ENCODE assay signal across 20 cellular contexts in the genomic region with DNA sequence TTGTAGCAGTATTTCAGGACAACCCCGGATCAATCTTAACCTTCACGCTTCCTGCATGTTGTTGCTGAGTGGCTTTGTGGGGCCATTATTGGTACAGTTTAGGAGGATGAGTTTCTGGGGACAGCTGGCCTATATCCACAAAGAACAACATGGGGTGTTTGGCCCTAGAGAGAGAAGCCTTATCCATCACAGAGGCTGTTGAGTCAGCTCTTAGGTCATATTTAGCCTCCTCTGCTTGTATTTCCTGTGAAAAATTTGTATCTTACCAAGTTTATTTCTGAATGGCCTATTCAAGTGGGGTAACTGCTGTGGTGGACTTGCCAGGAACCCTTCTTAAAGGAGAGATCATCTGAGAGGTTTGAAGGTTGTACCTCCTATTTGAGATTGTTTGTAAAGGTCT.
DNase-seq lines count a peak whose midpoint lies in the region; ATAC-seq and TF ChIP-seq lines count a peak whose summit lies in the region.
"Had no signal": no experiment of that assay in that cellular context is flagged by ENCODE, and none has a peak within 500 bp of the region (broad histone marks: within the 10 kb centered on the region; RNA-seq: fewer than 3 reads in every experiment).

No MANE protein-coding gene starts in this region.

- no peak overlapping the region for H3K4me3 Mint-ChIP-seq in activated CD8-positive, alpha-beta T cell treated with anti-CD3 and anti-CD28 coated beads for 36 hours
- no peak overlapping the region for H3K4me3 Mint-ChIP-seq in activated CD8-positive, alpha-beta T cell treated with anti-CD3 and anti-CD28 coated beads, Interleukin-2, amount 10 ng/mL, durations not matched to agents 7 days and 5 days
- peak overlapping the region in 2 of 4 donors; percentile 60 to 73 for H3K4me3 Mint-ChIP-seq in IgD-negative memory B cell
- no peak overlapping the region for H3K4me3 Mint-ChIP-seq in endothelial cell (ENCODE audit: unreplicated experiment)
- H3K4me3 Mint-ChIP-seq in progenitor cell of endocrine pancreas (ENCODE audit: low read depth), result no peak overlapping the region
- H3K4me3 Mint-ChIP-seq: activated CD4-positive, alpha-beta T cell treated with anti-CD3 and anti-CD28 coated beads, Interleukin-2, amount 10 ng/mL, durations not matched to agents 7 days and 5 days; CD14-positive monocyte had no signal

- no peaks in the 10 kb centered on the region for H3K36me3 Mint-ChIP-seq in activated CD8-positive, alpha-beta T cell treated with anti-CD3 and anti-CD28 coated beads for 36 hours (ENCODE audit: low read depth)
- peaks cover 2% of the 10 kb centered on the region for H3K36me3 Mint-ChIP-seq in activated CD8-positive, alpha-beta T cell treated with anti-CD3 and anti-CD28 coated beads, Interleukin-2, amount 10 ng/mL, durations not matched to agents 7 days and 5 days (ENCODE audit: low read depth)
- no peaks in the 10 kb centered on the region for H3K36me3 Mint-ChIP-seq in IgD-negative memory B cell
- peaks cover 4% of the 10 kb centered on the region for H3K36me3 Mint-ChIP-seq in endothelial cell (ENCODE audit: low read depth, unreplicated experiment)
- no peaks in the 10 kb centered on the region for H3K36me3 Mint-ChIP-seq in progenitor cell of endocrine pancreas (ENCODE audit: insufficient read depth)
- H3K36me3 Mint-ChIP-seq: CD14-positive monocyte had no signal

- TF ChIP-seq CTCF in activated CD8-positive, alpha-beta T cell treated with anti-CD3 and anti-CD28 coated beads for 36 hours (IDR thresholded peaks at IDR 0.05), result no peak
- TF ChIP-seq CTCF in endothelial cell (IDR thresholded peaks at IDR 0.05; ENCODE audit: unreplicated experiment) (no peak), progenitor cell of endocrine pancreas (IDR thresholded peaks at IDR 0.05; ENCODE audit: unreplicated experiment) (no peak)

- intact Hi-C loops in activated CD8-positive, alpha-beta T cell treated with anti-CD3 and anti-CD28 coated beads for 36 hours (cut with micrococcal nuclease), result loop anchor here (10.0 kb wide), 1 partner anchor 50 kb away; no protein-coding TSS in a partner anchor

- no peak overlapping the region for H3K27ac Mint-ChIP-seq in activated CD8-positive, alpha-beta T cell treated with anti-CD3 and anti-CD28 coated beads for 36 hours
- no peak overlapping the region for H3K27ac Mint-ChIP-seq in activated CD8-positive, alpha-beta T cell treated with anti-CD3 and anti-CD28 coated beads, Interleukin-2, amount 10 ng/mL, durations not matched to agents 7 days and 5 days
- H3K27ac Mint-ChIP-seq in IgD-negative memory B cell, result peak overlapping the region in 2 of 3 donors; percentile 6 to 89
- H3K27ac Mint-ChIP-seq in endothelial cell (ENCODE audit: unreplicated experiment), result peak overlapping the region; percentile 19
- H3K27ac Mint-ChIP-seq in progenitor cell of endocrine pancreas, result peak overlapping the region; percentile 14
- H3K27ac Mint-ChIP-seq: activated CD4-positive, alpha-beta T cell treated with anti-CD3 and anti-CD28 coated beads, Interleukin-2, amount 10 ng/mL, durations not matched to agents 7 days and 5 days had no signal

- no peaks in the 10 kb centered on the region for H3K9me3 Mint-ChIP-seq in activated CD8-positive, alpha-beta T cell treated with anti-CD3 and anti-CD28 coated beads for 36 hours
- H3K9me3 Mint-ChIP-seq in activated CD8-positive, alpha-beta T cell treated with anti-CD3 and anti-CD28 coated beads, Interleukin-2, amount 10 ng/mL, durations not matched to agents 7 days and 5 days (ENCODE audit: insufficient read depth), result no peaks in the 10 kb centered on the region
- H3K9me3 Mint-ChIP-seq in IgD-negative memory B cell, result no peaks in the 10 kb centered on the region
- H3K9me3 Mint-ChIP-seq in endothelial cell (ENCODE audit: unreplicated experiment), result no peaks in the 10 kb centered on the region
- no peaks in the 10 kb centered on the region for H3K9me3 Mint-ChIP-seq in progenitor cell of endocrine pancreas (ENCODE audit: low read depth)
- H3K9me3 Mint-ChIP-seq: CD14-positive monocyte had no signal

- CTCF ChIA-PET in activated CD8-positive, alpha-beta T cell treated with anti-CD3 and anti-CD28 coated beads for 36 hours (lab: Charles Lee), result interaction anchor here (1.0 to 1.4 kb wide), 2 partner anchors 30 to 77 kb away, joined by 3 to 4 read pairs; a partner anchor contains a TSS
- CTCF ChIA-PET in activated CD8-positive, alpha-beta T cell treated with anti-CD3 and anti-CD28 coated beads, Interleukin-2, amount 10 ng/mL, durations not matched to agents 7 days and 5 days (lab: Charles Lee), result interaction anchor here (0.8 kb wide), 1 partner anchor 17 kb away, joined by 3 read pairs; no protein-coding TSS in a partner anchor

- peak; percentile 46 for ATAC-seq in activated CD8-positive, alpha-beta T cell treated with anti-CD3 and anti-CD28 coated beads for 36 hours
- no peak for ATAC-seq in activated CD8-positive, alpha-beta T cell treated with anti-CD3 and anti-CD28 coated beads, Interleukin-2, amount 10 ng/mL, durations not matched to agents 7 days and 5 days
- no peak for ATAC-seq in HG03095 (IDR thresholded peaks at IDR 0.05; ENCODE audit: unreplicated experiment)
- ATAC-seq in GM18498 (IDR thresholded peaks at IDR 0.05; ENCODE audit: unreplicated experiment), result no peak
- ATAC-seq: body of pancreas had no signal

- H3K27me3 Mint-ChIP-seq in activated CD8-positive, alpha-beta T cell treated with anti-CD3 and anti-CD28 coated beads for 36 hours, result no peaks in the 10 kb centered on the region
- H3K27me3 Mint-ChIP-seq in activated CD8-positive, alpha-beta T cell treated with anti-CD3 and anti-CD28 coated beads, Interleukin-2, amount 10 ng/mL, durations not matched to agents 7 days and 5 days (ENCODE audit: low read depth), result no peaks in the 10 kb centered on the region
- H3K27me3 Mint-ChIP-seq in IgD-negative memory B cell (no peaks in the 10 kb centered on the region), endothelial cell (ENCODE audit: unreplicated experiment) (peaks cover 6% of the 10 kb centered on the region), progenitor cell of endocrine pancreas (no peaks in the 10 kb centered on the region)
- H3K27me3 Mint-ChIP-seq: activated CD4-positive, alpha-beta T cell treated with anti-CD3 and anti-CD28 coated beads, Interleukin-2, amount 10 ng/mL, durations not matched to agents 7 days and 5 days had no signal

- H3K4me1 Mint-ChIP-seq in activated CD8-positive, alpha-beta T cell treated with anti-CD3 and anti-CD28 coated beads for 36 hours (ENCODE audit: low read depth), result peaks cover 82% of the 10 kb centered on the region
- H3K4me1 Mint-ChIP-seq in activated CD8-positive, alpha-beta T cell treated with anti-CD3 and anti-CD28 coated beads, Interleukin-2, amount 10 ng/mL, durations not matched to agents 7 days and 5 days (ENCODE audit: low read depth), result peaks cover 56% of the 10 kb centered on the region
- H3K4me1 Mint-ChIP-seq in IgD-negative memory B cell (peaks cover 58 to 82% (median 73%) of the 10 kb centered on the region in 3 donors), endothelial cell (ENCODE audit: unreplicated experiment) (peaks cover 86% of the 10 kb centered on the region), progenitor cell of endocrine pancreas (ENCODE audit: low read depth) (peaks cover 40% of the 10 kb centered on the region)

- DNase-seq in activated CD8-positive, alpha-beta T cell treated with anti-CD3 and anti-CD28 coated beads for 36 hours, result no peak
- DNase-seq in activated CD8-positive, alpha-beta T cell treated with anti-CD3 and anti-CD28 coated beads, Interleukin-2, amount 10 ng/mL, durations not matched to agents 7 days and 5 days, result no peak
- DNase-seq in endothelial cell (ENCODE audit: low spot score) (no peak), progenitor cell of endocrine pancreas (ENCODE audit: low spot score, unreplicated experiment) (no peak), NCI-H1105 (lab: John Stamatoyannopoulos, UW) (no peak)
- DNase-seq: activated CD4-positive, alpha-beta T cell treated with anti-CD3 and anti-CD28 coated beads, Interleukin-2, amount 10 ng/mL, durations not matched to agents 7 days and 5 days; activated CD8-positive, alpha-beta memory T cell treated with anti-CD3 and anti-CD28 coated beads, Interleukin-2, amount 50 U/mL, for 48 hours; activated naive CD4-positive, alpha-beta T cell treated with anti-CD3 and anti-CD28 coated beads, Interleukin-2, amount 50 U/mL, for 16 hours; body of pancreas; DMS 273 treated with DMSO at 0.1 percent for 48 hours; hippocampal formation; NCI-H1930; posterior cingulate gyrus; RPMI8226; stimulated activated CD4-positive, alpha-beta T cell treated with anti-CD3 and anti-CD28 coated beads, Interleukin-2, amount 100 ng/mL, for 48 hours; uterus had no signal

- POLR2A ChIA-PET in activated CD8-positive, alpha-beta T cell treated with anti-CD3 and anti-CD28 coated beads for 36 hours (lab: Charles Lee), result no interaction called here
- POLR2A ChIA-PET in activated CD8-positive, alpha-beta T cell treated with anti-CD3 and anti-CD28 coated beads, Interleukin-2, amount 10 ng/mL, durations not matched to agents 7 days and 5 days (lab: Charles Lee), result no interaction called here

Comparison
In these comparisons a context has a peak if more than half of its experiments do, and no peak if none do; other contexts are left out.
1. H3K27ac Mint-ChIP-seq: peak in IgD-negative memory B cell (2 of 3), endothelial cell (single experiment) and progenitor cell of endocrine pancreas (single experiment); none in activated CD8-positive, alpha-beta T cell treated with anti-CD3 and anti-CD28 coated beads for 36 hours (single experiment) and activated CD8-positive, alpha-beta T cell treated with anti-CD3 and anti-CD28 coated beads, Interleukin-2, amount 10 ng/mL, durations not matched to agents 7 days and 5 days (single experiment).